ENCODE assay signal across 21 cellular contexts in the genomic region with DNA sequence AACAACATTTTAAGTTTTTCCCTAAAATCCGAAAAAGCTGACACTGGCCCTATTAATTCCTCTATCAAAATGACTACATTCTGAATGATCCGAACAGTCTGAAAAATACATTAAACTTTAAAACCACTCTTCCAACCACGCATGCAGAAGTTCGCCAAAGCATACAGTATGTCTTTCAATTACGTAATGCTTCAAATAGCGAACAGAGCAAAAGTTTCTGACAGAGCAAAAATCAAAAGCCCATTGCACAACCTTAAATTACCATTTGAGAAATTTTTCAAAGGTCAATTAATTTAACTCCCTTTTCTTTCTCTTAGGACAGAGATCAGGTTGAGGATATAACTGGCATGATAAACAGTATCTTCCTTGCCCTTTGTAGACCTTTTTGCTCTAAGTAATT. TPM values are rescaled to one million over a fixed set of nuclear protein-coding genes. Genes with fewer than 3 reads are reported as not detected.
"Had no signal": no experiment of that assay in that cellular context is flagged by ENCODE, and none has a peak within 500 bp of the region (broad histone marks: within the 10 kb centered on the region; RNA-seq: fewer than 3 reads in every experiment).

No MANE protein-coding gene starts in this region.

- H3K27me3 Mint-ChIP-seq: activated CD4-positive, alpha-beta T cell treated with anti-CD3 and anti-CD28 coated beads, Interleukin-2, amount 10 ng/mL, durations not matched to agents 24 days and 14 days; central memory CD8-positive, alpha-beta T cell; memory B cell had no signal

- DNase-seq: activated CD4-positive, alpha-beta T cell treated with anti-CD3 and anti-CD28 coated beads, Interleukin-2, amount 10 ng/mL, durations not matched to agents 24 days and 14 days; activated CD8-positive, alpha-beta T cell treated with anti-CD3 and anti-CD28 coated beads, Interleukin-2, amount 10 ng/mL, durations not matched to agents 7 days and 5 days; activated naive CD4-positive, alpha-beta T cell treated with anti-CD3 and anti-CD28 coated beads for 36 hours; activated T-cell treated with anti-CD3 and anti-CD28 coated beads, Interleukin-2, amount 50 U/mL, for 4 hours; anterior cingulate cortex; brain microvascular endothelial cell; erythroblast; gastrocnemius medialis; head of caudate nucleus; kidney; left lung; stimulated activated naive CD4-positive, alpha-beta T cell treated with Interleukin-2 at 50 U/mL for 16 hours; T-helper 1 cell; T-helper 9 cell had no signal

- H3K36me3 Mint-ChIP-seq: memory B cell had no signal

- H3K4me1 Mint-ChIP-seq: activated CD4-positive, alpha-beta T cell treated with anti-CD3 and anti-CD28 coated beads, Interleukin-2, amount 10 ng/mL, durations not matched to agents 24 days and 14 days; central memory CD8-positive, alpha-beta T cell; memory B cell had no signal

- H3K9me3 Mint-ChIP-seq: activated CD4-positive, alpha-beta T cell treated with anti-CD3 and anti-CD28 coated beads, Interleukin-2, amount 10 ng/mL, durations not matched to agents 24 days and 14 days; activated naive CD4-positive, alpha-beta T cell treated with anti-CD3 and anti-CD28 coated beads for 36 hours; activated T-cell treated with anti-CD3 and anti-CD28 coated beads, Interleukin-2, amount 50 U/mL, for 4 hours; memory B cell had no signal

- FAIRE-seq: endometrium, kidney, urothelium cell line had no signal

- H3K27ac Mint-ChIP-seq: activated CD4-positive, alpha-beta T cell treated with anti-CD3 and anti-CD28 coated beads, Interleukin-2, amount 10 ng/mL, durations not matched to agents 24 days and 14 days; activated CD8-positive, alpha-beta T cell treated with anti-CD3 and anti-CD28 coated beads, Interleukin-2, amount 10 ng/mL, durations not matched to agents 7 days and 5 days; activated naive CD4-positive, alpha-beta T cell treated with anti-CD3 and anti-CD28 coated beads for 36 hours; memory B cell had no signal

- H3K4me1 ChIP-seq: gastrocnemius medialis, left lung had no signal

- H3K4me3 Mint-ChIP-seq: activated CD4-positive, alpha-beta T cell treated with anti-CD3 and anti-CD28 coated beads, Interleukin-2, amount 10 ng/mL, durations not matched to agents 24 days and 14 days; activated CD8-positive, alpha-beta T cell treated with anti-CD3 and anti-CD28 coated beads, Interleukin-2, amount 10 ng/mL, durations not matched to agents 7 days and 5 days; activated naive CD4-positive, alpha-beta T cell treated with anti-CD3 and anti-CD28 coated beads for 36 hours; activated T-cell treated with anti-CD3 and anti-CD28 coated beads, Interleukin-2, amount 50 U/mL, for 4 hours; central memory CD8-positive, alpha-beta T cell; memory B cell had no signal

- H3K4me3 ChIP-seq: coronary artery, gastrocnemius medialis, left lung, tibial nerve had no signal

- H3K27ac ChIP-seq: brain microvascular endothelial cell, gastrocnemius medialis had no signal

- H3K27me3 ChIP-seq: brain microvascular endothelial cell, gastrocnemius medialis, left lung, tibial nerve had no signal

- H3K9me3 ChIP-seq: gastrocnemius medialis, left lung, tibial nerve had no signal

RNA-seq across cellular contexts. Expression of a gene that starts 33.2 kb away (rescaled TPM):
- total RNA-seq: activated CD4-positive, alpha-beta T cell treated with anti-CD3 and anti-CD28 coated beads, Interleukin-2, amount 10 ng/mL, durations not matched to agents 24 days and 14 days; activated CD8-positive, alpha-beta T cell treated with anti-CD3 and anti-CD28 coated beads, Interleukin-2, amount 10 ng/mL, durations not matched to agents 7 days and 5 days; activated naive CD4-positive, alpha-beta T cell treated with anti-CD3 and anti-CD28 coated beads for 36 hours; mononuclear cell had no signal
